ENCODE assay signal across 17 cellular contexts in the genomic region with DNA sequence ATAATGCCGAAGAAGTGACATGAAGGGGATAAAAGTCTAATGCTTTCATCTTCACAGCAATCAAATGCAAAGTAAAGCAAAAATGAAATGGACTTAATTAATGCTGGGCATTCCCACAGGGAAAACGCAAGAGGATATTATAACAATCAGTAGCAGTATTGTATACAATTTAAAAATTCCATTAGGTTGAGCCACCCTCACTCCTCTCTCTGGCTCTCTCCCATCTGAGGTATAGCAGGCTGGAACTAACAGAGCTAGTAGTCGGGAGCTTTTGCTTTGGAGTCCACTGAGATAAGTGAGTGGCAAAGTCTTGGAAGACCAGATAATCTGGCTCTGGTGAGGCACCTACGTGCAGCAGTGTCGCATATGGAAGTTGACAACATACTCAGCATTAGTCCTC. TPM values are rescaled to one million over a fixed set of nuclear protein-coding genes. Genes with fewer than 3 reads are reported as not detected.
DNase-seq lines count a peak whose midpoint lies in the region; ATAC-seq and TF ChIP-seq lines count a peak whose summit lies in the region.
"Had no signal": no experiment of that assay in that cellular context is flagged by ENCODE, and none has a peak within 500 bp of the region (broad histone marks: within the 10 kb centered on the region; RNA-seq: fewer than 3 reads in every experiment).

No MANE protein-coding gene starts in this region.

- 21% methylated on average over 5 of the region's 5 CpGs for WGBS in smooth muscle cell (ENCODE audit: low lambda C conversion rate)

- H3K4me3 ChIP-seq in cardiac muscle cell (no peak overlapping the region), smooth muscle cell (no peak overlapping the region)

- ATAC-seq in left ventricle myocardium superior (no peak), GM21367 (IDR thresholded peaks at IDR 0.05; ENCODE audit: unreplicated experiment) (no peak)

- H2AFZ ChIP-seq in smooth muscle cell (ENCODE audit: low read depth) = no peak overlapping the region

- H4K20me1 ChIP-seq in smooth muscle cell (ENCODE audit: low read depth) = no peaks in the 10 kb centered on the region

- in situ Hi-C loops in ACHN (cut with HindIII; ENCODE audit: low pct_ligation_motif_present, low pct_unique_long_range_greater_than_20kb, low sequenced_read_pairs) = no loop called here

- intact Hi-C loops in left ventricle myocardium superior (cut with micrococcal nuclease) = no loop called here

- no peak for TF ChIP-seq CTCF in cardiac muscle cell (IDR thresholded peaks at IDR 0.05; ENCODE audit: low read depth, low read length)
- no peak for TF ChIP-seq CTCF in smooth muscle cell (IDR thresholded peaks at IDR 0.05; ENCODE audit: borderline replicate concordance, insufficient read depth, poor library complexity, severe bottlenecking)

- peaks cover 9% of the 10 kb centered on the region for H3K36me3 ChIP-seq in cardiac muscle cell
- no peaks in the 10 kb centered on the region for H3K36me3 ChIP-seq in smooth muscle cell (ENCODE audit: low read depth)

- no peaks in the 10 kb centered on the region for H3K27me3 ChIP-seq in cardiac muscle cell
- no peaks in the 10 kb centered on the region for H3K27me3 ChIP-seq in smooth muscle cell (ENCODE audit: low read depth)

- H3K4me2 ChIP-seq in smooth muscle cell = peak overlapping the region; percentile 16

- H3K79me2 ChIP-seq in smooth muscle cell (ENCODE audit: low read depth) = no peaks in the 10 kb centered on the region

- H3K4me1 ChIP-seq in cardiac muscle cell (ENCODE audit: low read depth) = no peaks in the 10 kb centered on the region
- no peaks in the 10 kb centered on the region for H3K4me1 ChIP-seq in smooth muscle cell (ENCODE audit: low read depth)
- H3K4me1 ChIP-seq: Caco-2 had no signal

- no peaks in the 10 kb centered on the region for H3K9me3 ChIP-seq in cardiac muscle cell (ENCODE audit: low read depth)
- H3K9me3 ChIP-seq in smooth muscle cell (replicated peaks; ENCODE audit: low read depth) = no peaks in the 10 kb centered on the region
- H3K9me3 ChIP-seq: Caco-2 had no signal

- peak overlapping the region; percentile 30 for H3K9ac ChIP-seq in smooth muscle cell (ENCODE audit: low read depth)

- H3K27ac ChIP-seq in cardiac muscle cell = peak overlapping the region; percentile 38
- peak overlapping the region; percentile 87 for H3K27ac ChIP-seq in smooth muscle cell (ENCODE audit: low read depth)
- H3K27ac ChIP-seq: 22Rv1, HL-60 had no signal

- H3F3A ChIP-seq in smooth muscle cell (ENCODE audit: low read depth) = peaks cover 8% of the 10 kb centered on the region

- no peak for DNase-seq in cardiac muscle cell (ENCODE audit: low read depth in 1 of 2, low spot score in 1 of 2)
- DNase-seq in left ventricle myocardium superior = no peak
- DNase-seq in amniotic epithelial cell (ENCODE audit: low read depth) = peak; percentile 14
- DNase-seq in iris pigment epithelial cell (ENCODE audit: low read depth) = peak; percentile 56
- DNase-seq in smooth muscle cell (lab: John Stamatoyannopoulos, UW; ENCODE audit: unreplicated experiment) = no peak
- no peak for DNase-seq in ACHN
- no peak for DNase-seq in SK-N-DZ (ENCODE audit: low spot score)
- DNase-seq: Caco-2; CD4-positive, alpha-beta T cell; NCI-H1048; NCI-H1436; NCI-H1930; NCI-H446; Right ventricle myocardium superior had no signal

RNA-seq across cellular contexts. Expression of gene DET1, which starts 33.9 kb away (rescaled TPM):
- total RNA-seq in cardiac muscle cell (12.7 and 18.0 TPM in 2 replicates), left ventricle myocardium superior (7.6 TPM), smooth muscle cell (5.6 and 6.0 TPM in 2 replicates)
- polyA plus RNA-seq in cardiac muscle cell (10.6 and 13.6 TPM in 2 replicates), smooth muscle cell (4.3 and 6.5 TPM in 2 replicates)
- 14.9 and 16.0 TPM in 2 replicates for polyA plus RNA-seq in SK-N-DZ (2014; cell fraction: cytosol; rRNA removed)
- 15.8 and 20.4 TPM in 2 replicates for polyA plus RNA-seq in SK-N-DZ (2014; cell fraction: nucleus; rRNA removed)

RNA-seq across cellular contexts. Expression of gene MRPS11, which starts 45.1 kb away (rescaled TPM):
- total RNA-seq in cardiac muscle cell = 39.3 and 45.0 TPM in 2 replicates
- 78.6 and 95.2 TPM in 2 replicates for polyA plus RNA-seq in cardiac muscle cell
- total RNA-seq in left ventricle myocardium superior = 73.3 TPM
- 16.0 and 39.1 TPM in 2 replicates for total RNA-seq in smooth muscle cell
- 64.4 and 69.1 TPM in 2 replicates for polyA plus RNA-seq in smooth muscle cell
- 66.0 and 140 TPM in 2 replicates for polyA plus RNA-seq in SK-N-DZ (2014; cell fraction: cytosol; rRNA removed)
- polyA plus RNA-seq in SK-N-DZ (2014; cell fraction: nucleus; rRNA removed) = 38.8 and 55.1 TPM in 2 replicates

RNA-seq across cellular contexts. Expression of gene MRPL46, which starts 45.4 kb away (rescaled TPM):
- total RNA-seq in cardiac muscle cell = 32.9 and 34.5 TPM in 2 replicates
- 59.4 and 72.1 TPM in 2 replicates for polyA plus RNA-seq in cardiac muscle cell
- 68.6 TPM for total RNA-seq in left ventricle myocardium superior
- 17.1 and 17.5 TPM in 2 replicates for total RNA-seq in smooth muscle cell
- 31.0 and 35.0 TPM in 2 replicates for polyA plus RNA-seq in smooth muscle cell
- polyA plus RNA-seq in SK-N-DZ (2014; cell fraction: cytosol; rRNA removed) = 47.1 and 49.0 TPM in 2 replicates
- 51.0 and 52.9 TPM in 2 replicates for polyA plus RNA-seq in SK-N-DZ (2014; cell fraction: nucleus; rRNA removed)

Comparison
In these comparisons a context has a peak if more than half of its experiments do, and no peak if none do; other contexts are left out.
1. DNase-seq: peak in amniotic epithelial cell (single experiment) and iris pigment epithelial cell (single experiment); none in cardiac muscle cell (0 of 2), left ventricle myocardium superior (single experiment), smooth muscle cell (single experiment), ACHN (single experiment) and SK-N-DZ (single experiment).